In genomic region chr6:149122850-149123821, GRCh38 we compare ENCODE assay signal across 19 cellular contexts.
"Had no signal": no experiment of that assay in that cellular context is flagged by ENCODE, and none has a peak within 500 bp of the region (broad histone marks: within the 10 kb centered on the region; RNA-seq: fewer than 3 reads in every experiment).

No MANE protein-coding gene starts in this region.

- H3K4me1 ChIP-seq: gastroesophageal sphincter, transverse colon had no signal

- DNase-seq: activated CD8-positive, alpha-beta memory T cell treated with anti-CD3 and anti-CD28 coated beads, Interleukin-2, amount 50 U/mL, for 48 hours; activated effector memory CD4-positive, alpha-beta T cell treated with anti-CD3 and anti-CD28 coated beads, Interleukin-2, amount 50 U/mL, for 16 hours; amygdala; islet precursor cell; mammary epithelial cell; naive thymus-derived CD8-positive, alpha-beta T cell; nucleus accumbens; right cardiac atrium; SHP77; substantia nigra; T-helper 9 cell; transverse colon had no signal

- H3K27ac Mint-ChIP-seq: brain; stimulated activated memory B cell treated with anti-CD40 and anti-IgM and Interleukin-4, amounts not matched to agents 10 μg/mL and 1 μg/mL and 100 μg/mL, for 72 hours had no signal

- H3K36me3 ChIP-seq: gastroesophageal sphincter, transverse colon had no signal

- H3K4me3 ChIP-seq: gastroesophageal sphincter, smooth muscle cell, transverse colon had no signal

- H3K27ac ChIP-seq: gastroesophageal sphincter, transverse colon had no signal

- H3K36me3 Mint-ChIP-seq: brain; stimulated activated memory B cell treated with anti-CD40 and anti-IgM and Interleukin-4, amounts not matched to agents 10 μg/mL and 1 μg/mL and 100 μg/mL, for 72 hours had no signal

- H3K27me3 Mint-ChIP-seq: brain; central memory CD8-positive, alpha-beta T cell; naive thymus-derived CD8-positive, alpha-beta T cell; stimulated activated memory B cell treated with anti-CD40 and anti-IgM and Interleukin-4, amounts not matched to agents 10 μg/mL and 1 μg/mL and 100 μg/mL, for 72 hours had no signal

- H3K9me3 ChIP-seq: gastroesophageal sphincter, transverse colon had no signal

- H3K4me1 Mint-ChIP-seq: brain had no signal

- H3K4me3 Mint-ChIP-seq: brain; central memory CD8-positive, alpha-beta T cell; stimulated activated memory B cell treated with anti-CD40 and anti-IgM and Interleukin-4, amounts not matched to agents 10 μg/mL and 1 μg/mL and 100 μg/mL, for 72 hours had no signal

- H3K27me3 ChIP-seq: gastroesophageal sphincter, transverse colon had no signal

- ATAC-seq: gastroesophageal sphincter; left lobe of liver; naive thymus-derived CD8-positive, alpha-beta T cell; right cardiac atrium; SK-N-SH treated with all-trans-retinoic acid at 6 μM for 48 hours; stimulated activated memory B cell treated with anti-CD40 and anti-IgM and Interleukin-4, amounts not matched to agents 10 μg/mL and 1 μg/mL and 100 μg/mL, for 72 hours had no signal

- H3K9me3 Mint-ChIP-seq: stimulated activated memory B cell treated with anti-CD40 and anti-IgM and Interleukin-4, amounts not matched to agents 10 μg/mL and 1 μg/mL and 100 μg/mL, for 72 hours had no signal
